11 cellular contexts compared by ENCODE assay signal in genomic region chr17:17387461-17388362, GRCh38.
A peak's percentile ranks its signal among the peaks of the same experiment; 100 is the strongest.
DNase-seq lines count a peak whose midpoint lies in the region; ATAC-seq and TF ChIP-seq lines count a peak whose summit lies in the region.
"Had no signal": no experiment of that assay in that cellular context is flagged by ENCODE, and none has a peak within 500 bp of the region (broad histone marks: within the 10 kb centered on the region; RNA-seq: fewer than 3 reads in every experiment).

No MANE protein-coding gene starts in this region.

- DNase-seq in NCI-H1694 (lab: John Stamatoyannopoulos, UW) (peak; percentile 9), NCI-H1694 treated with DMSO at 0.1 percent for 48 hours (lab: John Stamatoyannopoulos, UW) (no peak), NCI-H774 (lab: John Stamatoyannopoulos, UW) (peak; percentile 16), esophagus squamous epithelium (lab: John Stamatoyannopoulos, UW) (no peak), gastrocnemius medialis (no peak), T-helper 9 cell (no peak), foreskin melanocyte (no peak)
- DNase-seq: occipital lobe had no signal

- no peak for ATAC-seq in gastrocnemius medialis
- ATAC-seq in HG02623 (IDR thresholded peaks at IDR 0.05; ENCODE audit: unreplicated experiment), result no peak

- no peak overlapping the region for H3K27ac ChIP-seq in esophagus squamous epithelium
- H3K27ac ChIP-seq in gastrocnemius medialis, result peak overlapping the region in 3 of 4 donors; percentile 34 to 52 (median 39)
- H3K27ac ChIP-seq: SJSA1 had no signal

- in situ Hi-C loops in gastrocnemius medialis (cut with MboI; ENCODE audit: low sequenced_read_pairs in 4 of 4), result no loop called here

- H3K27me3 ChIP-seq in esophagus squamous epithelium, result peaks cover 0 to 21% (median 0%) of the 10 kb centered on the region in 4 donors
- H3K27me3 ChIP-seq in gastrocnemius medialis, result no peaks in the 10 kb centered on the region
- H3K27me3 ChIP-seq: SJSA1 had no signal

- TF ChIP-seq CTCF in esophagus squamous epithelium (IDR thresholded peaks at IDR 0.05) (peak in 5 of 6 experiments; percentile 25 to 75 (median 41)), gastrocnemius medialis (IDR thresholded peaks at IDR 0.05 in 4 of 5, conservative IDR thresholded peaks at IDR 0.05 in 1 of 5) (no peak)

- 52 to 62% methylated on average over 4 to 11 of the region's 15 CpGs for WGBS in esophagus squamous epithelium, 2 donors

- TF ChIP-seq POLR2A in esophagus squamous epithelium (IDR thresholded peaks at IDR 0.05) (no peak), gastrocnemius medialis (IDR thresholded peaks at IDR 0.05) (no peak)

- H3K4me1 ChIP-seq in esophagus squamous epithelium (peaks cover 0 to 22% (median 5%) of the 10 kb centered on the region in 3 donors), gastrocnemius medialis (no peaks in the 10 kb centered on the region)
- H3K4me1 ChIP-seq: HAP-1, SJSA1 had no signal

- H3K9me3 ChIP-seq in esophagus squamous epithelium (no peaks in the 10 kb centered on the region), gastrocnemius medialis (no peaks in the 10 kb centered on the region)
- H3K9me3 ChIP-seq: HAP-1, SJSA1 had no signal

- intact Hi-C loops in esophagus squamous epithelium (cut with DNase I), result no loop called here
- intact Hi-C loops in gastrocnemius medialis (cut with DNase I; ENCODE audit: low total_unique reads), result no loop called here

- no peaks in the 10 kb centered on the region for H3K36me3 ChIP-seq in esophagus squamous epithelium
- H3K36me3 ChIP-seq in gastrocnemius medialis, result no peaks in the 10 kb centered on the region
- H3K36me3 ChIP-seq: HAP-1, SJSA1 had no signal

- H3K4me3 ChIP-seq in esophagus squamous epithelium (no peak overlapping the region), gastrocnemius medialis (no peak overlapping the region)
- H3K4me3 ChIP-seq: HAP-1, SJSA1 had no signal

Comparison
In these comparisons a context has a peak if more than half of its experiments do, and no peak if none do; other contexts are left out.
1. DNase-seq: peak in NCI-H1694 (single experiment) and NCI-H774 (single experiment); none in NCI-H1694 treated with DMSO at 0.1 percent for 48 hours (single experiment), esophagus squamous epithelium (single experiment), gastrocnemius medialis (0 of 2), T-helper 9 cell (single experiment) and foreskin melanocyte (single experiment).
2. H3K27ac ChIP-seq: peak in gastrocnemius medialis (3 of 4); none in esophagus squamous epithelium (0 of 4).
3. CTCF ChIP-seq: peak in esophagus squamous epithelium (5 of 6); none in gastrocnemius medialis (0 of 5).